Comparison of ENCODE assay signal across 8 cellular contexts in genomic region chr14:89417111-89417468, GRCh38. TPM values are rescaled to one million over a fixed set of nuclear protein-coding genes. Genes with fewer than 3 reads are reported as not detected.
DNase-seq lines count a peak whose midpoint lies in the region; TF ChIP-seq lines count a peak whose summit lies in the region.

TSS of gene FOXN3 (minus strand) at chr14:89417233. CDS start at chr14:89412476, 4,757 bp downstream.

- H3K27ac Mint-ChIP-seq in neural crest cell (ENCODE audit: unreplicated experiment), result peak within 1 kb of the TSS; percentile 57

- peaks cover 4% of the 10 kb centered on the region for H3K27me3 Mint-ChIP-seq in neural crest cell (ENCODE audit: low read depth)

- TF ChIP-seq POLR2A in stomach (IDR thresholded peaks at IDR 0.05), result no peak

- no peaks in the 10 kb centered on the region for H3K9me3 Mint-ChIP-seq in neural crest cell

- no peaks in the 10 kb centered on the region for H3K9me3 ChIP-seq in stomach

- WGBS in stomach, 5 donors, result 0 to 2% (median 0%) methylated on average over 7 to 47 of the region's 48 CpGs

- peaks cover 0 to 6% (median 6%) of the 10 kb centered on the region in 4 donors for H3K36me3 ChIP-seq in stomach

- peak within 1 kb of the TSS; percentile 90 for H3K4me3 ChIP-seq in fibroblast of villous mesenchyme (ENCODE audit: low read depth, low read length)
- H3K4me3 ChIP-seq in stomach, result peak within 1 kb of the TSS; percentile 78 to 92 (median 90)

- DNase-seq in Daoy (ENCODE audit: low read depth) (peak; percentile 95), H4 (ENCODE audit: low spot score) (peak; percentile 85), LoVo (ENCODE audit: low spot score) (peak; percentile 91), SHP77 treated with DMSO at 0.1 percent for 48 hours (lab: John Stamatoyannopoulos, UW) (peak; percentile 60), activated gamma-delta T cell (lab: John Stamatoyannopoulos, UW) (peak; percentile 70), fibroblast of villous mesenchyme (ENCODE audit: low read depth) (peak; percentile 89), neural crest cell (ENCODE audit: low read depth, low spot score) (peak; percentile 71), stomach (peak; percentile 92)

- intact Hi-C loops in stomach (cut with DNase I; ENCODE audit: low total_unique reads), result no loop called here

- peaks cover 21% of the 10 kb centered on the region for H3K4me1 Mint-ChIP-seq in neural crest cell

- no peak for TF ChIP-seq EP300 in stomach (IDR thresholded peaks at IDR 0.05)

- peaks cover 4% of the 10 kb centered on the region for H3K36me3 Mint-ChIP-seq in neural crest cell (ENCODE audit: low read depth)

- H3K27ac ChIP-seq in stomach, result peak within 1 kb of the TSS; percentile 95 to 99 (median 99)

- no peaks in the 10 kb centered on the region for H3K27me3 ChIP-seq in stomach

- TF ChIP-seq CTCF in fibroblast of villous mesenchyme (IDR thresholded peaks at IDR 0.05; ENCODE audit: insufficient read depth, low read depth, low read length), result no peak
- TF ChIP-seq CTCF in neural crest cell (conservative IDR thresholded peaks at IDR 0.05), result no peak
- no peak for TF ChIP-seq CTCF in stomach (IDR thresholded peaks at IDR 0.05)

- H3K4me1 ChIP-seq in stomach, result peaks cover 20 to 71% (median 40%) of the 10 kb centered on the region in 4 donors

- H3K4me3 Mint-ChIP-seq in neural crest cell, result peak within 1 kb of the TSS; percentile 98

RNA-seq across cellular contexts. Expression of gene FOXN3, which starts in this region (rescaled TPM):
- total RNA-seq in Daoy (2014; rRNA removed; shearing (Covaris generic)), result 17.7 and 34.4 TPM in 2 replicates
- total RNA-seq in H4 (2014; rRNA removed; shearing (Covaris generic)), result 5.2 and 12.2 TPM in 2 replicates
- 33.2 and 58.6 TPM in 2 replicates for total RNA-seq in fibroblast of villous mesenchyme
- total RNA-seq in neural crest cell, result 36.7 and 41.4 TPM in 2 replicates
- 100 to 1,000 TPM in 3 of 5 donors, 10 to 100 TPM in 2; 37.4 to 126 (median 100) TPM for total RNA-seq in stomach
- 10 to 100 TPM; 12.5 to 38.5 (median 23.0) TPM for polyA plus RNA-seq in stomach

Comparison
In these comparisons a context has a peak if more than half of its experiments do, and no peak if none do; other contexts are left out.
1. Peak in every context shown above with its lines: DNase-seq, H3K4me3 ChIP-seq and H3K27ac ChIP-seq.